In the genomic region with DNA sequence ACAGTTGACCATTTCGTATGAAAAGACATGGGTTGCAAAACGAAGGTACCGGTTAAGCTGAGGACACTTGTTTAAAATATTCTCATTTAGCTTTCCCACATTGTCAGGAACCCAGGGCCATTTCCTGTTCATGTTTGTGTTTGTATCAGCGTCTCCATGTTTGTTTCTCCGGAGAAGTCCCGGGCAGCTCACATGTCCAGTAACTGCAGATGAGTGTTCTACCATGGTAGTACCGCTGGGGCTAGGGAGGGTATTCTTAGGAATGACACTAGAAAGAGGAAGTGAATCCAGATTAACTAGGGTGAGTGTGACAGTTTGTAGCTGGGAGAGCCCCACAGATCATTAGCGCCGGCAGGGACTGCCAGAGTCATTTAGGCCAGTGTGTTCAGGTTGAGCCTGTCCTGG, we compare ENCODE assay signal across 12 cellular contexts. TPM values are rescaled to one million over a fixed set of nuclear protein-coding genes. Genes with fewer than 3 reads are reported as not detected.
A peak's percentile ranks its signal among the peaks of the same experiment; 100 is the strongest.
DNase-seq lines count a peak whose midpoint lies in the region; ATAC-seq, FAIRE-seq and TF ChIP-seq lines count a peak whose summit lies in the region.
"Had no signal": no experiment of that assay in that cellular context is flagged by ENCODE, and none has a peak within 500 bp of the region (broad histone marks: within the 10 kb centered on the region; RNA-seq: fewer than 3 reads in every experiment).

No MANE protein-coding gene starts in this region.

- H3K27me3 ChIP-seq in effector memory CD4-positive, alpha-beta T cell (replicated peaks; ENCODE audit: control insufficient read depth, insufficient read depth, low read length, poor library complexity, severe bottlenecking): no peaks in the 10 kb centered on the region

- no peaks in the 10 kb centered on the region for H3K4me1 ChIP-seq in effector memory CD4-positive, alpha-beta T cell (ENCODE audit: control insufficient read depth, insufficient read depth, low read length, poor library complexity, severe bottlenecking)

- TF ChIP-seq CTCF in progenitor cell of endocrine pancreas (IDR thresholded peaks at IDR 0.05; ENCODE audit: unreplicated experiment) (no peak), D721Med (IDR thresholded peaks at IDR 0.05; ENCODE audit: insufficient read depth, missing control alignments) (no peak), type B pancreatic cell (conservative IDR thresholded peaks at IDR 0.05) (no peak)

- peaks cover 7% of the 10 kb centered on the region for H3K9me3 Mint-ChIP-seq in progenitor cell of endocrine pancreas (ENCODE audit: low read depth)
- H3K9me3 Mint-ChIP-seq in type B pancreatic cell: no peaks in the 10 kb centered on the region

- H3K36me3 Mint-ChIP-seq in progenitor cell of endocrine pancreas (ENCODE audit: insufficient read depth): peaks cover 10% of the 10 kb centered on the region
- peaks cover 14% of the 10 kb centered on the region for H3K36me3 Mint-ChIP-seq in type B pancreatic cell

- H3K27ac ChIP-seq in effector memory CD4-positive, alpha-beta T cell (ENCODE audit: insufficient read depth, low read length, poor library complexity, severe bottlenecking): no peak overlapping the region
- H3K27ac ChIP-seq: coronary artery, RWPE1 had no signal

- peak; percentile 71 for DNase-seq in OCI-M2 (lab: John Stamatoyannopoulos, UW; ENCODE audit: unreplicated experiment)
- DNase-seq in progenitor cell of endocrine pancreas (ENCODE audit: low spot score, unreplicated experiment): no peak
- no peak for DNase-seq in D721Med (ENCODE audit: insufficient read length, low spot score)
- no peak for DNase-seq in effector memory CD4-positive, alpha-beta T cell
- DNase-seq in Ammon's horn (ENCODE audit: low spot score): no peak
- no peak for DNase-seq in type B pancreatic cell (ENCODE audit: extremely low spot score, unreplicated experiment)
- DNase-seq: GDM1 had no signal

- H3K27ac Mint-ChIP-seq in progenitor cell of endocrine pancreas: peak overlapping the region; percentile 16
- H3K27ac Mint-ChIP-seq in type B pancreatic cell: no peak overlapping the region

- H3K27me3 Mint-ChIP-seq in progenitor cell of endocrine pancreas (no peaks in the 10 kb centered on the region), type B pancreatic cell (no peaks in the 10 kb centered on the region)

- H3K4me1 Mint-ChIP-seq in progenitor cell of endocrine pancreas (ENCODE audit: low read depth): peaks cover 40% of the 10 kb centered on the region
- peaks cover 46% of the 10 kb centered on the region for H3K4me1 Mint-ChIP-seq in type B pancreatic cell (ENCODE audit: unreplicated experiment)

- H3K4me3 Mint-ChIP-seq in progenitor cell of endocrine pancreas (ENCODE audit: low read depth) (no peak overlapping the region), type B pancreatic cell (no peak overlapping the region)

- H3K36me3 ChIP-seq in effector memory CD4-positive, alpha-beta T cell (ENCODE audit: control insufficient read depth, insufficient read depth, low read length): no peaks in the 10 kb centered on the region

- peak; percentile 96 for ATAC-seq in GM19351 (IDR thresholded peaks at IDR 0.05; ENCODE audit: unreplicated experiment)
- peak; percentile 72 for ATAC-seq in HG02981 (IDR thresholded peaks at IDR 0.05; ENCODE audit: unreplicated experiment)

- H3K4me3 ChIP-seq in effector memory CD4-positive, alpha-beta T cell (ENCODE audit: insufficient read depth, low read depth, low read length, poor library complexity, severe bottlenecking): no peak overlapping the region
- H3K4me3 ChIP-seq: coronary artery had no signal

- no peak for FAIRE-seq in D721Med (lab: Jason Lieb, UNC)
- FAIRE-seq: islet of Langerhans had no signal

- no peaks in the 10 kb centered on the region for H3K9me3 ChIP-seq in effector memory CD4-positive, alpha-beta T cell (ENCODE audit: control insufficient read depth, low read length)

RNA-seq across cellular contexts. Expression of gene EVL, which starts 50.0 kb away (rescaled TPM):
- 207 and 216 TPM in 2 replicates for total RNA-seq in progenitor cell of endocrine pancreas
- 66.3 and 159 TPM in 2 replicates for total RNA-seq in type B pancreatic cell (ENCODE audit: low replicate concordance)
